16 cellular contexts compared by ENCODE assay signal in genomic region chr6:111798281-111798725, GRCh38.
DNase-seq lines count a peak whose midpoint lies in the region; ATAC-seq and TF ChIP-seq lines count a peak whose summit lies in the region.
"Had no signal": no experiment of that assay in that cellular context is flagged by ENCODE, and none has a peak within 500 bp of the region (broad histone marks: within the 10 kb centered on the region; RNA-seq: fewer than 3 reads in every experiment).

No MANE protein-coding gene starts in this region.

- no peaks in the 10 kb centered on the region for H4K20me1 ChIP-seq in MM.1S (ENCODE audit: insufficient read depth, low read length)

- H3F3A ChIP-seq in MM.1S (ENCODE audit: insufficient read depth, low read length), result no peaks in the 10 kb centered on the region

- H3K9me3 Mint-ChIP-seq in activated T-cell treated with anti-CD3 and anti-CD28 coated beads, Interleukin-2, amount 50 U/mL, for 4 hours, result no peaks in the 10 kb centered on the region
- H3K9me3 Mint-ChIP-seq in central memory CD8-positive, alpha-beta T cell, result no peaks in the 10 kb centered on the region
- H3K9me3 Mint-ChIP-seq: activated B cell treated with CpG ODN at 0.5 μM for 24 hours; dendritic cell treated with granulocyte-macrophage colony-stimulating factor and Interleukin-4, amounts not matched to agents 40 ng/mL and 50 ng/mL, for 4 days; stimulated activated naive B cell treated with anti-CD40 and anti-IgM and Interleukin-4, amounts not matched to agents 10 μg/mL and 1 μg/mL and 100 μg/mL, for 72 hours had no signal

- no peaks in the 10 kb centered on the region for H3K9me3 ChIP-seq in subcutaneous abdominal adipose tissue (ENCODE audit: control insufficient read depth in 5 of 5, low read length in 5 of 5)
- H3K9me3 ChIP-seq in MM.1S (replicated peaks; ENCODE audit: insufficient read depth, low read length), result no peaks in the 10 kb centered on the region
- H3K9me3 ChIP-seq: left ventricle myocardium inferior had no signal

- peaks cover 89% of the 10 kb centered on the region for H3K4me1 Mint-ChIP-seq in activated T-cell treated with anti-CD3 and anti-CD28 coated beads, Interleukin-2, amount 50 U/mL, for 4 hours (ENCODE audit: low read depth)
- peaks cover 79% of the 10 kb centered on the region for H3K4me1 Mint-ChIP-seq in central memory CD8-positive, alpha-beta T cell

- H3K9ac ChIP-seq in subcutaneous abdominal adipose tissue (ENCODE audit: low read length in 5 of 5), result peak overlapping the region in 1 of 5 donors; percentile 20
- no peak overlapping the region for H3K9ac ChIP-seq in MM.1S (ENCODE audit: low read length)

- no peak overlapping the region for H2AFZ ChIP-seq in MM.1S (ENCODE audit: low read length)

- peaks cover 58% of the 10 kb centered on the region for H3K36me3 Mint-ChIP-seq in activated T-cell treated with anti-CD3 and anti-CD28 coated beads, Interleukin-2, amount 50 U/mL, for 4 hours (ENCODE audit: insufficient read depth)
- H3K36me3 Mint-ChIP-seq in central memory CD8-positive, alpha-beta T cell (ENCODE audit: insufficient read depth), result peaks cover 30% of the 10 kb centered on the region

- no peak overlapping the region for H3K4me3 Mint-ChIP-seq in activated T-cell treated with anti-CD3 and anti-CD28 coated beads, Interleukin-2, amount 50 U/mL, for 4 hours
- H3K4me3 Mint-ChIP-seq in central memory CD8-positive, alpha-beta T cell, result no peak overlapping the region
- H3K4me3 Mint-ChIP-seq: activated B cell treated with CpG ODN at 0.5 μM for 24 hours; dendritic cell treated with granulocyte-macrophage colony-stimulating factor and Interleukin-4, amounts not matched to agents 40 ng/mL and 50 ng/mL, for 4 days; stimulated activated naive B cell treated with anti-CD40 and anti-IgM and Interleukin-4, amounts not matched to agents 10 μg/mL and 1 μg/mL and 100 μg/mL, for 72 hours had no signal

- peak overlapping the region; percentile 34 for H3K27ac ChIP-seq in subcutaneous abdominal adipose tissue (ENCODE audit: low read depth, low read length)
- no peak overlapping the region for H3K27ac ChIP-seq in MM.1S (ENCODE audit: low read length)
- H3K27ac ChIP-seq: left ventricle myocardium inferior had no signal

- H3K36me3 ChIP-seq in subcutaneous abdominal adipose tissue (ENCODE audit: control insufficient read depth in 5 of 5, insufficient read depth in 5 of 5, low read length in 5 of 5) (no peaks in the 10 kb centered on the region), MM.1S (replicated peaks; ENCODE audit: insufficient read depth, low read length) (no peaks in the 10 kb centered on the region)
- H3K36me3 ChIP-seq: left ventricle myocardium inferior had no signal

- H3K27me3 Mint-ChIP-seq in activated T-cell treated with anti-CD3 and anti-CD28 coated beads, Interleukin-2, amount 50 U/mL, for 4 hours (ENCODE audit: low read depth), result no peaks in the 10 kb centered on the region
- no peaks in the 10 kb centered on the region for H3K27me3 Mint-ChIP-seq in central memory CD8-positive, alpha-beta T cell
- H3K27me3 Mint-ChIP-seq: activated B cell treated with CpG ODN at 0.5 μM for 24 hours; dendritic cell treated with granulocyte-macrophage colony-stimulating factor and Interleukin-4, amounts not matched to agents 40 ng/mL and 50 ng/mL, for 4 days; stimulated activated naive B cell treated with anti-CD40 and anti-IgM and Interleukin-4, amounts not matched to agents 10 μg/mL and 1 μg/mL and 100 μg/mL, for 72 hours had no signal

- H3K4me2 ChIP-seq in MM.1S (ENCODE audit: low read depth, low read length), result no peak overlapping the region

- peak overlapping the region; percentile 68 for H3K27ac Mint-ChIP-seq in central memory CD8-positive, alpha-beta T cell (ENCODE audit: low read depth)
- H3K27ac Mint-ChIP-seq: activated B cell treated with CpG ODN at 0.5 μM for 24 hours; dendritic cell treated with granulocyte-macrophage colony-stimulating factor and Interleukin-4, amounts not matched to agents 40 ng/mL and 50 ng/mL, for 4 days; stimulated activated naive B cell treated with anti-CD40 and anti-IgM and Interleukin-4, amounts not matched to agents 10 μg/mL and 1 μg/mL and 100 μg/mL, for 72 hours had no signal

- H3K27me3 ChIP-seq in subcutaneous abdominal adipose tissue (ENCODE audit: control insufficient read depth in 5 of 5, insufficient read depth in 4 of 5, low read length in 5 of 5) (no peaks in the 10 kb centered on the region), MM.1S (replicated peaks; ENCODE audit: insufficient read depth, low read length) (no peaks in the 10 kb centered on the region)

- ATAC-seq in activated T-cell treated with anti-CD3 and anti-CD28 coated beads, Interleukin-2, amount 50 U/mL, for 4 hours, result peak; percentile 12 to 29
- ATAC-seq in central memory CD8-positive, alpha-beta T cell (replicated peaks; ENCODE audit: extremely low read depth, poor library complexity, severe bottlenecking), result no peak
- ATAC-seq in HG02884 (IDR thresholded peaks at IDR 0.05; ENCODE audit: unreplicated experiment), result no peak

- no peaks in the 10 kb centered on the region for H3K79me2 ChIP-seq in MM.1S (ENCODE audit: low read length)

- no peaks in the 10 kb centered on the region for H3K9me2 ChIP-seq in MM.1S (replicated peaks; ENCODE audit: insufficient read depth, low read length)

- no peak overlapping the region for H3K4me3 ChIP-seq in subcutaneous abdominal adipose tissue (ENCODE audit: low read depth in 1 of 5, low read length in 5 of 5)
- H3K4me3 ChIP-seq in MM.1S (ENCODE audit: low read length), result no peak overlapping the region
- H3K4me3 ChIP-seq: left ventricle myocardium inferior had no signal

- no peak for TF ChIP-seq CTCF in MM.1S (IDR thresholded peaks at IDR 0.05; ENCODE audit: low read length)

- H3K4me1 ChIP-seq in subcutaneous abdominal adipose tissue (ENCODE audit: control insufficient read depth in 5 of 5, insufficient read depth in 5 of 5, low read length in 5 of 5), result peaks cover 3 to 49% (median 26%) of the 10 kb centered on the region in 5 donors
- peaks cover 10% of the 10 kb centered on the region for H3K4me1 ChIP-seq in MM.1S (ENCODE audit: low read length)

- no peak for DNase-seq in activated T-cell treated with anti-CD3 and anti-CD28 coated beads, Interleukin-2, amount 50 U/mL, for 4 hours
- DNase-seq in activated T-cell treated with anti-CD3 and anti-CD28 coated beads, Interleukin-2, amount 50 U/mL, for 48 hours, result no peak
- DNase-seq in M059J (ENCODE audit: low read depth) (peak; percentile 69), MM.1S (no peak)
- DNase-seq in central memory CD8-positive, alpha-beta T cell (ENCODE audit: low spot score in 2 of 2), result no peak
- DNase-seq in stimulated activated CD4-positive, alpha-beta T cell treated with anti-CD3 and anti-CD28 coated beads, Interleukin-4, amount 100 ng/mL, for 4 hours, result no peak
- DNase-seq: activated B cell treated with CpG ODN at 0.5 μM for 24 hours; GF-D8; Kasumi-1; left ventricle myocardium inferior; NCI-H1436; NCI-H2227 treated with DMSO at 0.1 percent for 48 hours; stimulated activated naive B cell treated with anti-CD40 and anti-IgM and Interleukin-4, amounts not matched to agents 10 μg/mL and 1 μg/mL and 100 μg/mL, for 72 hours had no signal

Comparison
In these comparisons a context has a peak if more than half of its experiments do, and no peak if none do; other contexts are left out.
1. ATAC-seq: peak in activated T-cell treated with anti-CD3 and anti-CD28 coated beads, Interleukin-2, amount 50 U/mL, for 4 hours (2 of 2); none in central memory CD8-positive, alpha-beta T cell (single experiment) and HG02884 (single experiment).